In genomic region chr12:127416796-127417195, GRCh38 we compare ENCODE assay signal across 1 cellular context.
TF ChIP-seq lines count a peak whose summit lies in the region.

No MANE protein-coding gene starts in this region.

TF ChIP-seq in IMR-90, 13 proteins besides CTCF, POLR2A, EP300 and RAD21:
- no peak for TF ChIP-seq SMC3 (IDR thresholded peaks at IDR 0.05; ENCODE audit: low read depth, low read length)
- TF ChIP-seq NFE2L2 (IDR thresholded peaks at IDR 0.05; ENCODE audit: low read depth, low read length): no peak
- no peak for TF ChIP-seq CHD1 (IDR thresholded peaks at IDR 0.05; ENCODE audit: low read depth, low read length)
- TF ChIP-seq MAZ (IDR thresholded peaks at IDR 0.05; ENCODE audit: borderline replicate concordance, low read depth, low read length): no peak
- no peak for TF ChIP-seq BHLHE40 (IDR thresholded peaks at IDR 0.05; ENCODE audit: low read depth, low read length)
- TF ChIP-seq RFX5 (IDR thresholded peaks at IDR 0.05; ENCODE audit: low read depth, low read length): no peak
- TF ChIP-seq MXI1 (IDR thresholded peaks at IDR 0.05; ENCODE audit: borderline replicate concordance, low read depth, low read length): no peak
- no peak for TF ChIP-seq USF2 (IDR thresholded peaks at IDR 0.05; ENCODE audit: low read depth, low read length)
- no peak for TF ChIP-seq RCOR1 (IDR thresholded peaks at IDR 0.05; ENCODE audit: insufficient replicate concordance, low read length)
- no peak for TF ChIP-seq CEBPB (IDR thresholded peaks at IDR 0.05; ENCODE audit: low read depth, low read length)
- TF ChIP-seq FOS (IDR thresholded peaks at IDR 0.05; ENCODE audit: low read depth, low read length): no peak
- TF ChIP-seq ELK1 (IDR thresholded peaks at IDR 0.05; ENCODE audit: borderline replicate concordance, low read depth, low read length): no peak
- TF ChIP-seq MAFK (IDR thresholded peaks at IDR 0.05; ENCODE audit: low read depth, low read length): no peak
